In the genomic region with DNA sequence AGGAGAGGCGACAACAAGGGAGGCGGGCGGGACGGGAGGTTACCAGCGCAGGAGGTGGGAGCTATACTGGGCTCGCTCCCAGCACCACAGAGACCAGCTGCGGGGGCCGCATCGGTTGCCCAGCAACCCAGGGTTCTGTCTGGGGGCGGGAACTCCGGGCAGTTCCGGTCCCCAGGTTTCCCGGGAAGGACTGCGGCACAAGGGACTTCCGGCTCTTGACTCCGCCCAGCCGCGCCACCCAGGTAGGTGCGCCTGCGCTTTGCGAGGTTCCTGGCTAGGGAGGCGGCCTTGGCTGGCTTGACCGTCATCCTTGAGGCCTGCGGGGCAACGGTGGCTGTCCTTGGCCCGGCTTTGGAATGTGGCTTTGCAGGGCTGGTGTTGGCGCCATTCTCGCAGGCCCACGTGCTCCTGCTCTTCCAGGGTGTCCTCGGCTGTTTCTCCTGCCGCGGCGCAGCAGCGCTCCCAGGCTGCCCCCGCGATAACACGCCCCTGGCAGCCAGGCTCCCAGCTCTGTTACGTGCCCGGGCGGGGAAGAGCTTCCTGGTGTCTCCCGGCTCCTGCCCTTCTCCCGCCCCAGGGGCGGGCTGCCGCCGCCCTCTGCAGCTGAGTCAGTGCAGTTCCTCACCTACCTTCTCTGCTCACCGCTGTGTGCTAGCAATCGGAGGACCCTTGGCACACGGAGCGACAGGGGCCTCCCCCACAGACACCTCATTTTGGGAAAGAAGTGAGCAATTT, we compare ENCODE assay signal across 1 cellular context.
A peak's percentile ranks its signal among the peaks of the same experiment; 100 is the strongest.
TF ChIP-seq lines count a peak whose summit lies in the region.

A gene with protein sequence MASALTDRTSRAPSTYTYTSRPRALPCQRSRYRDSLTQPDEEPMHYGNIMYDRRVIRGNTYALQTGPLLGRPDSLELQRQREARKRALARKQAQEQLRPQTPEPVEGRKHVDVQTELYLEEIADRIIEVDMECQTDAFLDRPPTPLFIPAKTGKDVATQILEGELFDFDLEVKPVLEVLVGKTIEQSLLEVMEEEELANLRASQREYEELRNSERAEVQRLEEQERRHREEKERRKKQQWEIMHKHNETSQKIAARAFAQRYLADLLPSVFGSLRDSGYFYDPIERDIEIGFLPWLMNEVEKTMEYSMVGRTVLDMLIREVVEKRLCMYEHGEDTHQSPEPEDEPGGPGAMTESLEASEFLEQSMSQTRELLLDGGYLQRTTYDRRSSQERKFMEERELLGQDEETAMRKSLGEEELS (minus strand): TSS at position 534 of the 735 bp plus-strand sequence. CDS start 652 bp downstream, outside the sequence.

TF ChIP-seq in GM12878, 131 proteins besides CTCF, POLR2A, EP300 and RAD21 (continued from another document and continues in another):
- TF ChIP-seq, protein P1, sequence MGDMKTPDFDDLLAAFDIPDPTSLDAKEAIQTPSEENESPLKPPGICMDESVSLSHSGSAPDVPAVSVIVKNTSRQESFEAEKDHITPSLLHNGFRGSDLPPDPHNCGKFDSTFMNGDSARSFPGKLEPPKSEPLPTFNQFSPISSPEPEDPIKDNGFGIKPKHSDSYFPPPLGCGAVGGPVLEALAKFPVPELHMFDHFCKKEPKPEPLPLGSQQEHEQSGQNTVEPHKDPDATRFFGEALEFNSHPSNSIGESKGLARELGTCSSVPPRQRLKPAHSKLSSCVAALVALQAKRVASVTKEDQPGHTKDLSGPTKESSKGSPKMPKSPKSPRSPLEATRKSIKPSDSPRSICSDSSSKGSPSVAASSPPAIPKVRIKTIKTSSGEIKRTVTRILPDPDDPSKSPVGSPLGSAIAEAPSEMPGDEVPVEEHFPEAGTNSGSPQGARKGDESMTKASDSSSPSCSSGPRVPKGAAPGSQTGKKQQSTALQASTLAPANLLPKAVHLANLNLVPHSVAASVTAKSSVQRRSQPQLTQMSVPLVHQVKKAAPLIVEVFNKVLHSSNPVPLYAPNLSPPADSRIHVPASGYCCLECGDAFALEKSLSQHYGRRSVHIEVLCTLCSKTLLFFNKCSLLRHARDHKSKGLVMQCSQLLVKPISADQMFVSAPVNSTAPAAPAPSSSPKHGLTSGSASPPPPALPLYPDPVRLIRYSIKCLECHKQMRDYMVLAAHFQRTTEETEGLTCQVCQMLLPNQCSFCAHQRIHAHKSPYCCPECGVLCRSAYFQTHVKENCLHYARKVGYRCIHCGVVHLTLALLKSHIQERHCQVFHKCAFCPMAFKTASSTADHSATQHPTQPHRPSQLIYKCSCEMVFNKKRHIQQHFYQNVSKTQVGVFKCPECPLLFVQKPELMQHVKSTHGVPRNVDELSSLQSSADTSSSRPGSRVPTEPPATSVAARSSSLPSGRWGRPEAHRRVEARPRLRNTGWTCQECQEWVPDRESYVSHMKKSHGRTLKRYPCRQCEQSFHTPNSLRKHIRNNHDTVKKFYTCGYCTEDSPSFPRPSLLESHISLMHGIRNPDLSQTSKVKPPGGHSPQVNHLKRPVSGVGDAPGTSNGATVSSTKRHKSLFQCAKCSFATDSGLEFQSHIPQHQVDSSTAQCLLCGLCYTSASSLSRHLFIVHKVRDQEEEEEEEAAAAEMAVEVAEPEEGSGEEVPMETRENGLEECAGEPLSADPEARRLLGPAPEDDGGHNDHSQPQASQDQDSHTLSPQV (IDR thresholded peaks at IDR 0.05) = no peak
- TF ChIP-seq KLF5 (IDR thresholded peaks at IDR 0.05; ENCODE audit: partially characterized antibody) = no peak
- TF ChIP-seq, protein P2, sequence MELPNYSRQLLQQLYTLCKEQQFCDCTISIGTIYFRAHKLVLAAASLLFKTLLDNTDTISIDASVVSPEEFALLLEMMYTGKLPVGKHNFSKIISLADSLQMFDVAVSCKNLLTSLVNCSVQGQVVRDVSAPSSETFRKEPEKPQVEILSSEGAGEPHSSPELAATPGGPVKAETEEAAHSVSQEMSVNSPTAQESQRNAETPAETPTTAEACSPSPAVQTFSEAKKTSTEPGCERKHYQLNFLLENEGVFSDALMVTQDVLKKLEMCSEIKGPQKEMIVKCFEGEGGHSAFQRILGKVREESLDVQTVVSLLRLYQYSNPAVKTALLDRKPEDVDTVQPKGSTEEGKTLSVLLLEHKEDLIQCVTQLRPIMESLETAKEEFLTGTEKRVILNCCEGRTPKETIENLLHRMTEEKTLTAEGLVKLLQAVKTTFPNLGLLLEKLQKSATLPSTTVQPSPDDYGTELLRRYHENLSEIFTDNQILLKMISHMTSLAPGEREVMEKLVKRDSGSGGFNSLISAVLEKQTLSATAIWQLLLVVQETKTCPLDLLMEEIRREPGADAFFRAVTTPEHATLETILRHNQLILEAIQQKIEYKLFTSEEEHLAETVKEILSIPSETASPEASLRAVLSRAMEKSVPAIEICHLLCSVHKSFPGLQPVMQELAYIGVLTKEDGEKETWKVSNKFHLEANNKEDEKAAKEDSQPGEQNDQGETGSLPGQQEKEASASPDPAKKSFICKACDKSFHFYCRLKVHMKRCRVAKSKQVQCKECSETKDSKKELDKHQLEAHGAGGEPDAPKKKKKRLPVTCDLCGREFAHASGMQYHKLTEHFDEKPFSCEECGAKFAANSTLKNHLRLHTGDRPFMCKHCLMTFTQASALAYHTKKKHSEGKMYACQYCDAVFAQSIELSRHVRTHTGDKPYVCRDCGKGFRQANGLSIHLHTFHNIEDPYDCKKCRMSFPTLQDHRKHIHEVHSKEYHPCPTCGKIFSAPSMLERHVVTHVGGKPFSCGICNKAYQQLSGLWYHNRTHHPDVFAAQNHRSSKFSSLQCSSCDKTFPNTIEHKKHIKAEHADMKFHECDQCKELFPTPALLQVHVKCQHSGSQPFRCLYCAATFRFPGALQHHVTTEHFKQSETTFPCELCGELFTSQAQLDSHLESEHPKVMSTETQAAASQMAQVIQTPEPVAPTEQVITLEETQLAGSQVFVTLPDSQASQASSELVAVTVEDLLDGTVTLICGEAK (IDR thresholded peaks at IDR 0.05; ENCODE audit: borderline replicate concordance) = peak; percentile 97
- no peak for TF ChIP-seq FOXM1 (IDR thresholded peaks at IDR 0.05; ENCODE audit: low read depth, low read length)
- TF ChIP-seq ZBED1 (IDR thresholded peaks at IDR 0.05; ENCODE audit: borderline replicate concordance) = no peak
- TF ChIP-seq, protein P3, sequence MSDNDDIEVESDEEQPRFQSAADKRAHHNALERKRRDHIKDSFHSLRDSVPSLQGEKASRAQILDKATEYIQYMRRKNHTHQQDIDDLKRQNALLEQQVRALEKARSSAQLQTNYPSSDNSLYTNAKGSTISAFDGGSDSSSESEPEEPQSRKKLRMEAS (IDR thresholded peaks at IDR 0.05; ENCODE audit: low read depth, low read length) = peak; percentile 84
- TF ChIP-seq, protein P4, sequence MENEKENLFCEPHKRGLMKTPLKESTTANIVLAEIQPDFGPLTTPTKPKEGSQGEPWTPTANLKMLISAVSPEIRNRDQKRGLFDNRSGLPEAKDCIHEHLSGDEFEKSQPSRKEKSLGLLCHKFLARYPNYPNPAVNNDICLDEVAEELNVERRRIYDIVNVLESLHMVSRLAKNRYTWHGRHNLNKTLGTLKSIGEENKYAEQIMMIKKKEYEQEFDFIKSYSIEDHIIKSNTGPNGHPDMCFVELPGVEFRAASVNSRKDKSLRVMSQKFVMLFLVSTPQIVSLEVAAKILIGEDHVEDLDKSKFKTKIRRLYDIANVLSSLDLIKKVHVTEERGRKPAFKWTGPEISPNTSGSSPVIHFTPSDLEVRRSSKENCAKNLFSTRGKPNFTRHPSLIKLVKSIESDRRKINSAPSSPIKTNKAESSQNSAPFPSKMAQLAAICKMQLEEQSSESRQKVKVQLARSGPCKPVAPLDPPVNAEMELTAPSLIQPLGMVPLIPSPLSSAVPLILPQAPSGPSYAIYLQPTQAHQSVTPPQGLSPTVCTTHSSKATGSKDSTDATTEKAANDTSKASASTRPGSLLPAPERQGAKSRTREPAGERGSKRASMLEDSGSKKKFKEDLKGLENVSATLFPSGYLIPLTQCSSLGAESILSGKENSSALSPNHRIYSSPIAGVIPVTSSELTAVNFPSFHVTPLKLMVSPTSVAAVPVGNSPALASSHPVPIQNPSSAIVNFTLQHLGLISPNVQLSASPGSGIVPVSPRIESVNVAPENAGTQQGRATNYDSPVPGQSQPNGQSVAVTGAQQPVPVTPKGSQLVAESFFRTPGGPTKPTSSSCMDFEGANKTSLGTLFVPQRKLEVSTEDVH (IDR thresholded peaks at IDR 0.05; ENCODE audit: low read depth, partially characterized antibody) = peak; percentile 98
- TF ChIP-seq IRF4 (IDR thresholded peaks at IDR 0.05; ENCODE audit: low read depth, low read length) = no peak
- TF ChIP-seq, protein P5, sequence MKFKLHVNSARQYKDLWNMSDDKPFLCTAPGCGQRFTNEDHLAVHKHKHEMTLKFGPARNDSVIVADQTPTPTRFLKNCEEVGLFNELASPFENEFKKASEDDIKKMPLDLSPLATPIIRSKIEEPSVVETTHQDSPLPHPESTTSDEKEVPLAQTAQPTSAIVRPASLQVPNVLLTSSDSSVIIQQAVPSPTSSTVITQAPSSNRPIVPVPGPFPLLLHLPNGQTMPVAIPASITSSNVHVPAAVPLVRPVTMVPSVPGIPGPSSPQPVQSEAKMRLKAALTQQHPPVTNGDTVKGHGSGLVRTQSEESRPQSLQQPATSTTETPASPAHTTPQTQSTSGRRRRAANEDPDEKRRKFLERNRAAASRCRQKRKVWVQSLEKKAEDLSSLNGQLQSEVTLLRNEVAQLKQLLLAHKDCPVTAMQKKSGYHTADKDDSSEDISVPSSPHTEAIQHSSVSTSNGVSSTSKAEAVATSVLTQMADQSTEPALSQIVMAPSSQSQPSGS (IDR thresholded peaks at IDR 0.05; ENCODE audit: low read length) = no peak
- TF ChIP-seq, protein P6, sequence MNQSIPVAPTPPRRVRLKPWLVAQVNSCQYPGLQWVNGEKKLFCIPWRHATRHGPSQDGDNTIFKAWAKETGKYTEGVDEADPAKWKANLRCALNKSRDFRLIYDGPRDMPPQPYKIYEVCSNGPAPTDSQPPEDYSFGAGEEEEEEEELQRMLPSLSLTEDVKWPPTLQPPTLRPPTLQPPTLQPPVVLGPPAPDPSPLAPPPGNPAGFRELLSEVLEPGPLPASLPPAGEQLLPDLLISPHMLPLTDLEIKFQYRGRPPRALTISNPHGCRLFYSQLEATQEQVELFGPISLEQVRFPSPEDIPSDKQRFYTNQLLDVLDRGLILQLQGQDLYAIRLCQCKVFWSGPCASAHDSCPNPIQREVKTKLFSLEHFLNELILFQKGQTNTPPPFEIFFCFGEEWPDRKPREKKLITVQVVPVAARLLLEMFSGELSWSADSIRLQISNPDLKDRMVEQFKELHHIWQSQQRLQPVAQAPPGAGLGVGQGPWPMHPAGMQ (IDR thresholded peaks at IDR 0.05; ENCODE audit: borderline replicate concordance) = no peak
- no peak for TF ChIP-seq JUNB (IDR thresholded peaks at IDR 0.05)
- TF ChIP-seq ZSCAN29 (IDR thresholded peaks at IDR 0.05) = no peak
- TF ChIP-seq ESRRA (IDR thresholded peaks at IDR 0.05; ENCODE audit: low read length) = no peak; the same call in 1 of the 2 replicates
- no peak for TF ChIP-seq MTA3 (IDR thresholded peaks at IDR 0.05; ENCODE audit: borderline replicate concordance, low read length)
- TF ChIP-seq SMARCA5 (IDR thresholded peaks at IDR 0.05) = peak; percentile 81; the same call in 1 of the 2 replicates
- no peak for TF ChIP-seq TARDBP (IDR thresholded peaks at IDR 0.05; ENCODE audit: borderline replicate concordance)
- TF ChIP-seq TCF3 (IDR thresholded peaks at IDR 0.05; ENCODE audit: borderline replicate concordance, insufficient read depth, low read depth, low read length) = 0 out of 2 replicates have a peak, but pooled peaks have one; percentile 38
- TF ChIP-seq NFYA (IDR thresholded peaks at IDR 0.05; ENCODE audit: borderline replicate concordance, low read depth, low read length) = no peak
- peak; percentile 94 for TF ChIP-seq RB1 (IDR thresholded peaks at IDR 0.05; ENCODE audit: borderline replicate concordance)
- no peak; the same call in 1 of the 2 replicates for TF ChIP-seq STAT1 (conservative IDR thresholded peaks at IDR 0.05)
- TF ChIP-seq, protein P7, sequence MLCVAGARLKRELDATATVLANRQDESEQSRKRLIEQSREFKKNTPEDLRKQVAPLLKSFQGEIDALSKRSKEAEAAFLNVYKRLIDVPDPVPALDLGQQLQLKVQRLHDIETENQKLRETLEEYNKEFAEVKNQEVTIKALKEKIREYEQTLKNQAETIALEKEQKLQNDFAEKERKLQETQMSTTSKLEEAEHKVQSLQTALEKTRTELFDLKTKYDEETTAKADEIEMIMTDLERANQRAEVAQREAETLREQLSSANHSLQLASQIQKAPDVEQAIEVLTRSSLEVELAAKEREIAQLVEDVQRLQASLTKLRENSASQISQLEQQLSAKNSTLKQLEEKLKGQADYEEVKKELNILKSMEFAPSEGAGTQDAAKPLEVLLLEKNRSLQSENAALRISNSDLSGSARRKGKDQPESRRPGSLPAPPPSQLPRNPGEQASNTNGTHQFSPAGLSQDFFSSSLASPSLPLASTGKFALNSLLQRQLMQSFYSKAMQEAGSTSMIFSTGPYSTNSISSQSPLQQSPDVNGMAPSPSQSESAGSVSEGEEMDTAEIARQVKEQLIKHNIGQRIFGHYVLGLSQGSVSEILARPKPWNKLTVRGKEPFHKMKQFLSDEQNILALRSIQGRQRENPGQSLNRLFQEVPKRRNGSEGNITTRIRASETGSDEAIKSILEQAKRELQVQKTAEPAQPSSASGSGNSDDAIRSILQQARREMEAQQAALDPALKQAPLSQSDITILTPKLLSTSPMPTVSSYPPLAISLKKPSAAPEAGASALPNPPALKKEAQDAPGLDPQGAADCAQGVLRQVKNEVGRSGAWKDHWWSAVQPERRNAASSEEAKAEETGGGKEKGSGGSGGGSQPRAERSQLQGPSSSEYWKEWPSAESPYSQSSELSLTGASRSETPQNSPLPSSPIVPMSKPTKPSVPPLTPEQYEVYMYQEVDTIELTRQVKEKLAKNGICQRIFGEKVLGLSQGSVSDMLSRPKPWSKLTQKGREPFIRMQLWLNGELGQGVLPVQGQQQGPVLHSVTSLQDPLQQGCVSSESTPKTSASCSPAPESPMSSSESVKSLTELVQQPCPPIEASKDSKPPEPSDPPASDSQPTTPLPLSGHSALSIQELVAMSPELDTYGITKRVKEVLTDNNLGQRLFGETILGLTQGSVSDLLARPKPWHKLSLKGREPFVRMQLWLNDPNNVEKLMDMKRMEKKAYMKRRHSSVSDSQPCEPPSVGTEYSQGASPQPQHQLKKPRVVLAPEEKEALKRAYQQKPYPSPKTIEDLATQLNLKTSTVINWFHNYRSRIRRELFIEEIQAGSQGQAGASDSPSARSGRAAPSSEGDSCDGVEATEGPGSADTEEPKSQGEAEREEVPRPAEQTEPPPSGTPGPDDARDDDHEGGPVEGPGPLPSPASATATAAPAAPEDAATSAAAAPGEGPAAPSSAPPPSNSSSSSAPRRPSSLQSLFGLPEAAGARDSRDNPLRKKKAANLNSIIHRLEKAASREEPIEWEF (IDR thresholded peaks at IDR 0.05; ENCODE audit: insufficient replicate concordance, low read depth, low read length) = no peak
- TF ChIP-seq, protein P8, sequence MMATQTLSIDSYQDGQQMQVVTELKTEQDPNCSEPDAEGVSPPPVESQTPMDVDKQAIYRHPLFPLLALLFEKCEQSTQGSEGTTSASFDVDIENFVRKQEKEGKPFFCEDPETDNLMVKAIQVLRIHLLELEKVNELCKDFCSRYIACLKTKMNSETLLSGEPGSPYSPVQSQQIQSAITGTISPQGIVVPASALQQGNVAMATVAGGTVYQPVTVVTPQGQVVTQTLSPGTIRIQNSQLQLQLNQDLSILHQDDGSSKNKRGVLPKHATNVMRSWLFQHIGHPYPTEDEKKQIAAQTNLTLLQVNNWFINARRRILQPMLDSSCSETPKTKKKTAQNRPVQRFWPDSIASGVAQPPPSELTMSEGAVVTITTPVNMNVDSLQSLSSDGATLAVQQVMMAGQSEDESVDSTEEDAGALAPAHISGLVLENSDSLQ (IDR thresholded peaks at IDR 0.05) = peak; percentile 18
- no peak for TF ChIP-seq ASH2L (IDR thresholded peaks at IDR 0.05; ENCODE audit: borderline replicate concordance, low read depth)
- TF ChIP-seq, protein P9, sequence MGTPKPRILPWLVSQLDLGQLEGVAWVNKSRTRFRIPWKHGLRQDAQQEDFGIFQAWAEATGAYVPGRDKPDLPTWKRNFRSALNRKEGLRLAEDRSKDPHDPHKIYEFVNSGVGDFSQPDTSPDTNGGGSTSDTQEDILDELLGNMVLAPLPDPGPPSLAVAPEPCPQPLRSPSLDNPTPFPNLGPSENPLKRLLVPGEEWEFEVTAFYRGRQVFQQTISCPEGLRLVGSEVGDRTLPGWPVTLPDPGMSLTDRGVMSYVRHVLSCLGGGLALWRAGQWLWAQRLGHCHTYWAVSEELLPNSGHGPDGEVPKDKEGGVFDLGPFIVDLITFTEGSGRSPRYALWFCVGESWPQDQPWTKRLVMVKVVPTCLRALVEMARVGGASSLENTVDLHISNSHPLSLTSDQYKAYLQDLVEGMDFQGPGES (IDR thresholded peaks at IDR 0.05) = no peak
